In the genomic region with DNA sequence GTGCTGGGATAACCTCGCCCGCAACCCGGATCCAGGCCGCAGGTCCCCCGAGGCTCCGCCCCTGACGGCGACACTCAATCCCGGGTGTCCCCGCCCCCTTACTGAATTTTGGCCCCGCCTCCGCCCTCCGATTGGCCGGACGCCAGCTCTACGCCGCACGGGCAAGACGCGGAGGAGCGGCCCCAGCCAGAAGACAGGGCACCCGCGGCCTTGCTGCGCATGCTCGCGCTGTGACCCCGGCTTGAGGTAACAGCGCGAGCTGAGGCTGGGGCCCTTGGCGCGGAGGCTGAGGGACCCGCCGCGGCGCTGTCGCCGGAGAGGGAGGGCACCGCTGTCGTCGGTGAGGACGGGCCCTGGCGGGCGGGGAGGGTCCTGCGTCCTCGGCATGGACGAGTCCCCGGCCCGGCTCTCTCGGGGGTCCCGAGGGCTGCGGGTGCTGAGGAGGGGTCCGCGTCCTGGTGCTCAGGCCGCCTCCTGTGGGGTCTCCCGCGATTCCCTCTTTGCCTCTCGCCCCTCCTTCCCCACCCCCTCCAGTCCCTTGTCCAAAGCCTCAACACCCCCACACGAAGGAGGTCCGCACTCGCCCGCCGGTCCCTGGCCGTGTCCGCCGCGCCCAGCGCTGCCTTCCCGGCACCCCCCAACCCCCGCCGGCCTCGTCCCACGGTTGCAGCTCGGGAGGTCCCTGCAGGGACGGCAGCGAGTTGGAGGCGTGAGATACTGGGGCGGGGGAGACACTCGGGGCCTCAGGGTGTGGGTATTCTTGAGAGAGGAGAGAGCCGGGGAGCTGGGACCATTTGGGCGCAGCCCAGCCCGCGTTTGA, we compare ENCODE assay signal across 7 cellular contexts. TPM values are rescaled to one million over a fixed set of nuclear protein-coding genes. Genes with fewer than 3 reads are reported as not detected.
DNase-seq lines count a peak whose midpoint lies in the region; ATAC-seq and TF ChIP-seq lines count a peak whose summit lies in the region.

TSS of gene FLYWCH2 (plus strand) at position 189 of the 820 bp plus-strand sequence. CDS start 13,235 bp downstream, outside the sequence.

- H3K4me3 ChIP-seq in hepatocyte: peak within 1 kb of the TSS; percentile 61

- peak within 1 kb of the TSS; percentile 89 for H3K27ac ChIP-seq in hepatocyte

- ATAC-seq in GM18508 (IDR thresholded peaks at IDR 0.05; ENCODE audit: insufficient read depth, unreplicated experiment) (peak; percentile 48), HG03025 (IDR thresholded peaks at IDR 0.05; ENCODE audit: low FRiP score, unreplicated experiment) (peak; percentile 78)

- 2% methylated on average over 45 of the region's 82 CpGs for WGBS in hepatocyte (ENCODE audit: low lambda C conversion rate, missing lambda C conversion rate)

- H3K4me1 ChIP-seq in hepatocyte (ENCODE audit: insufficient read depth): peaks cover 6% of the 10 kb centered on the region

- TF ChIP-seq CTCF in hepatocyte (IDR thresholded peaks at IDR 0.05; ENCODE audit: poor library complexity): peak; percentile 12

- no peaks in the 10 kb centered on the region for H3K9me3 ChIP-seq in hepatocyte (ENCODE audit: low read depth)

- no peaks in the 10 kb centered on the region for H3K36me3 ChIP-seq in hepatocyte (replicated peaks; ENCODE audit: insufficient read depth, low read depth)

- peaks cover 17% of the 10 kb centered on the region for H3K79me2 ChIP-seq in hepatocyte

- peak within 1 kb of the TSS; percentile 95 for H3K4me2 ChIP-seq in hepatocyte

- H2AFZ ChIP-seq in hepatocyte: peak within 1 kb of the TSS; percentile 93

- H3K27me3 ChIP-seq in hepatocyte: no peaks in the 10 kb centered on the region

- H3K9me2 ChIP-seq in hepatocyte (replicated peaks; ENCODE audit: insufficient read depth): no peaks in the 10 kb centered on the region

- H4K20me1 ChIP-seq in hepatocyte (ENCODE audit: insufficient read depth, poor library complexity, severe bottlenecking): no peaks in the 10 kb centered on the region

- DNase-seq in NCI-H2081 (lab: John Stamatoyannopoulos, UW) (peak; percentile 93 to 95), T1000 (lab: John Stamatoyannopoulos, UW) (peak; percentile 98), astrocyte of the hippocampus (ENCODE audit: low read depth, low spot score) (peak; percentile 99), hepatocyte (ENCODE audit: low spot score) (peak; percentile 98), retina (peak; percentile 100)

RNA-seq across cellular contexts. Expression of gene FLYWCH2, which starts in this region (rescaled TPM):
- 31.6 and 45.1 TPM in 2 replicates for total RNA-seq in hepatocyte
- 33.1 and 40.0 TPM in 2 replicates for polyA plus RNA-seq in hepatocyte

Comparison
In these comparisons a context has a peak if more than half of its experiments do, and no peak if none do; other contexts are left out.
1. Peak in every context shown above with its lines: DNase-seq, ATAC-seq, H3K4me3 ChIP-seq and H3K27ac ChIP-seq.